Comparison of ENCODE assay signal across 8 cellular contexts in the genomic region with DNA sequence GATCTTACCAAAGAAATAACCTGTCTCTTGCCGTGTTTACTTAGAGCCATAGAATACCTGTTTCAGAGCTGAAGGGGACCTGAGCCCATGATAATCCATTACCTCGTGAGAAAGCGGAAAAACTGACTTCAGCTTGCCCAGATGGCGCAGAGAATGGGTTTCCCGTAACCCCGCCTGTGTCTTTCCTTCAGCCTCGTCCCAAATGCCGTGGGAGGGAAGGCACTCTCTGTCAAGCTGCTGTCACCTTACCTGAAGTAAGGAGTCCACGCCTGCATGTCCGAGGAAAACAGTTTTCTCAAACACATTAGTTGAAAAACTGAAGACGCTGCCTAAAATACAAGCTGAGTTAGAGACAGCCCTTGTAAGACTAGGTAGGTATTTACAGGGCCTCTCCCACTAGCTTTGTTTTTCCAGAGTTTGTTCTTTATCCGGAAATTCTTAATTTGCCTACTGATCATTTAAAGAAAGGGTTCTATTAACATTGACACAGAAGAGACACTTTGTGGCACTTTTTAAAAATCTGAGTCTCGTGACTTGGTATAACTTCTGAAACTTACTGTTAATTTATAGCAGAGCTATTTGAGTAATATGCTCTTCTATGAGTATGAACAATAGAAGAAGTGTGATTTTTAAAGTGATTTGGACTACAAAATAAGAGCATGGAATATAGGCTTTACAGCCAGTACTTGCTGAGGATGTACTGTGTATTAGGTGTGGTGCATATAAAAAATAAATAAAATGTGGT. TPM values are rescaled to one million over a fixed set of nuclear protein-coding genes. Genes with fewer than 3 reads are reported as not detected.
DNase-seq lines count a peak whose midpoint lies in the region; ATAC-seq and TF ChIP-seq lines count a peak whose summit lies in the region.

No MANE protein-coding gene starts in this region.

- DNase-seq in EL, result peak; percentile 31
- DNase-seq in NCI-H1417 treated with DMSO at 0.1 percent for 48 hours (lab: John Stamatoyannopoulos, UW), result peak; percentile 51
- peak; percentile 25 for DNase-seq in activated T-cell treated with anti-CD3 and anti-CD28 coated beads for 1 hour (ENCODE audit: low read depth)
- no peak for DNase-seq in neural crest cell (ENCODE audit: low read depth, low spot score)
- DNase-seq in testis, result peak; percentile 42
- DNase-seq in SIG-M5 treated with dmso at 0.1 percent for 504 hours (lab: John Stamatoyannopoulos, UW; ENCODE audit: unreplicated experiment), result no peak

- whole genome bisulfite sequencing in esophagus, 2 donors, result 6% methylated on average over 13 of the region's 13 CpGs
- WGBS in testis, 2 donors, result 6 to 12% methylated on average over 13 of the region's 13 CpGs

- H3K4me1 ChIP-seq in esophagus (ENCODE audit: control insufficient read depth in 2 of 2, insufficient read depth in 2 of 2, low read length in 1 of 2), result peaks cover 3% of the 10 kb centered on the region in 2 donors
- H3K4me1 ChIP-seq in testis, result peaks cover 13% of the 10 kb centered on the region

- peaks cover 39% of the 10 kb centered on the region for H3K4me1 Mint-ChIP-seq in neural crest cell

- H3K4me3 ChIP-seq in esophagus (ENCODE audit: low read depth in 1 of 2, low read length in 2 of 2) (peak overlapping the region; percentile 61 to 62), testis (peak overlapping the region; percentile 76)

- H3K36me3 Mint-ChIP-seq in neural crest cell (ENCODE audit: low read depth), result peaks cover 11% of the 10 kb centered on the region

- H3K36me3 ChIP-seq in esophagus (ENCODE audit: control insufficient read depth in 2 of 2, insufficient read depth in 2 of 2, low read length in 1 of 2), result peaks cover 0 to 6% of the 10 kb centered on the region in 2 donors
- no peaks in the 10 kb centered on the region for H3K36me3 ChIP-seq in testis (ENCODE audit: low read depth, missing control alignments)

- no peaks in the 10 kb centered on the region for H3K27me3 ChIP-seq in esophagus (ENCODE audit: control insufficient read depth in 1 of 2, insufficient read depth in 2 of 2, low read length in 2 of 2)
- H3K27me3 ChIP-seq in testis, result no peaks in the 10 kb centered on the region

- no peak for TF ChIP-seq CTCF in neural crest cell (conservative IDR thresholded peaks at IDR 0.05)
- no peak for TF ChIP-seq CTCF in testis (IDR thresholded peaks at IDR 0.05)

- H3K9me3 Mint-ChIP-seq in neural crest cell, result no peaks in the 10 kb centered on the region

- peak overlapping the region; percentile 98 for H3K4me3 Mint-ChIP-seq in neural crest cell

- H3K27ac ChIP-seq in esophagus (ENCODE audit: low read depth in 2 of 2, low read length in 1 of 2) (peak overlapping the region; percentile 95 to 96), testis (peak overlapping the region; percentile 93 to 96)

- no peak for ATAC-seq in HG02970 (IDR thresholded peaks at IDR 0.05; ENCODE audit: low FRiP score, unreplicated experiment)

- H3K9me3 ChIP-seq in esophagus (ENCODE audit: control insufficient read depth in 2 of 2, insufficient read depth in 1 of 2, low read depth in 1 of 2, low read length in 1 of 2), result peaks cover 0 to 5% of the 10 kb centered on the region in 2 donors
- no peaks in the 10 kb centered on the region for H3K9me3 ChIP-seq in testis

- no peak for TF ChIP-seq POLR2A in testis (IDR thresholded peaks at IDR 0.05)

- peaks cover 2% of the 10 kb centered on the region for H3K27me3 Mint-ChIP-seq in neural crest cell (ENCODE audit: low read depth)

- intact Hi-C loops in testis (cut with DNase I; ENCODE audit: low total_unique reads), result loop anchor here (5.0 to 10.0 kb wide), 2 partner anchors 131 to 348 kb away; a partner anchor contains a TSS

- peak overlapping the region; percentile 82 for H3K27ac Mint-ChIP-seq in neural crest cell (ENCODE audit: unreplicated experiment)

RNA-seq across cellular contexts. Expression of a gene that starts 1.3 kb away (rescaled TPM):
- polyA plus RNA-seq in esophagus, result 10 to 100 TPM in 1 of 2 donors, 1 to 10 TPM in 1; 9.6 to 11.5 TPM
- 38.1 and 39.2 TPM in 2 replicates for total RNA-seq in neural crest cell
- 100 to 1,000 TPM in 1 of 2 donors, 10 to 100 TPM in 1; 97.6 to 132 TPM for total RNA-seq in testis
- 130 TPM for polyA plus RNA-seq in testis (ENCODE audit: insufficient read depth, low read depth, low replicate concordance)

Comparison
In these comparisons a context has a peak if more than half of its experiments do, and no peak if none do; other contexts are left out.
1. DNase-seq: peak in EL (single experiment), NCI-H1417 treated with DMSO at 0.1 percent for 48 hours (single experiment), activated T-cell treated with anti-CD3 and anti-CD28 coated beads for 1 hour (single experiment) and testis (single experiment); none in neural crest cell (single experiment) and SIG-M5 treated with dmso at 0.1 percent for 504 hours (single experiment).